In the genomic region with DNA sequence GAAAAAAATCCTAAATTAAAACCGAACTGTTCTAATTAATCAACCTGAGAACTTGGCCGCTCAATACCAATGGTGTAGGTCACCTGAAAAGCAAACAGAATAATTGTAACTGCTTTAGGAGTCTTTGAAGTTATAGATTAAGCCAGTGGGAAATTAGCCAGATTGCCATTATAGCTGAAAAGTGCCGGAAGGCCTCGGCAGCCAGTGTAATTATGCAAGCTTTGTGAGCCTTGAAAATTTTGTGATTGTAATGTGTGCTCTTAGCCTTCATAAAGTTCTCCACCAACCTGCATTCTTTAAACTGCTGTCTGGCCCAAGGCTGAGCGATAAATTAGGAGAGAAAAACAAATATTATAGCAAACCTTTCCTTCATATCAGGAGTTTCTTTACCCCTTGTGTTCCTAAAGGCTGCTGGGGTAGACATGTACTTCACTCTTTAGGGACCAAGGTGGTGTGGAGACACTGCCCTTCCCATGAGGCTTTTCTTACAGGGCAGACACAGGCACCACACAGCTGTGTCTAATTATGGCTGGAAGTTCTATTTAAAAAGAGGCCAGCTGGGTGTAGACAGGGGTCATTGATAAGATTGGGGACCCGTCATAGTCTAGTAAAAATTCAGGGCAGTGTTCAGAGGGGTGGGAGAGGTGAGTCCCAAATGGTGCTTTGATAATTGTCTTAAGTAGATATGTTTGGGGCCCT, we compare ENCODE assay signal across 21 cellular contexts.
DNase-seq lines count a peak whose midpoint lies in the region; ATAC-seq, FAIRE-seq and TF ChIP-seq lines count a peak whose summit lies in the region.
"Had no signal": no experiment of that assay in that cellular context is flagged by ENCODE, and none has a peak within 500 bp of the region (broad histone marks: within the 10 kb centered on the region; RNA-seq: fewer than 3 reads in every experiment).

No MANE protein-coding gene starts in this region.

- H3K4me3 Mint-ChIP-seq in progenitor cell of endocrine pancreas (ENCODE audit: low read depth) (no peak overlapping the region), osteocyte (ENCODE audit: unreplicated experiment) (no peak overlapping the region)

- peaks cover 19% of the 10 kb centered on the region for H3K4me1 Mint-ChIP-seq in progenitor cell of endocrine pancreas (ENCODE audit: low read depth)
- peaks cover 21% of the 10 kb centered on the region for H3K4me1 Mint-ChIP-seq in osteocyte (ENCODE audit: unreplicated experiment)

- TF ChIP-seq CTCF in cardiac muscle cell (IDR thresholded peaks at IDR 0.05; ENCODE audit: low read depth, low read length) (no peak), kidney (IDR thresholded peaks at IDR 0.05; ENCODE audit: borderline replicate concordance, extremely low read depth, insufficient read depth) (no peak), progenitor cell of endocrine pancreas (IDR thresholded peaks at IDR 0.05; ENCODE audit: unreplicated experiment) (no peak), osteocyte (IDR thresholded peaks at IDR 0.05) (no peak)

- intact Hi-C loops in left ventricle myocardium superior (cut with micrococcal nuclease) = no loop called here
- intact Hi-C loops in kidney (cut with DNase I) = no loop called here

- H3K4me1 ChIP-seq in cardiac muscle cell (ENCODE audit: low read depth) (peaks cover 30% of the 10 kb centered on the region), kidney (ENCODE audit: control insufficient read depth in 1 of 2, insufficient read depth in 1 of 2, low read depth in 1 of 2, low read length in 2 of 2) (peaks cover 0 to 2% of the 10 kb centered on the region in 2 donors)
- H3K4me1 ChIP-seq: A549, SJCRH30 had no signal

- H3K9me3 ChIP-seq in cardiac muscle cell (ENCODE audit: low read depth) (no peaks in the 10 kb centered on the region), kidney (ENCODE audit: control insufficient read depth in 1 of 2, low read length in 2 of 2) (no peaks in the 10 kb centered on the region)
- H3K9me3 ChIP-seq: A549, BE2C, SJCRH30 had no signal

- H3K4me3 ChIP-seq in cardiac muscle cell = no peak overlapping the region
- H3K4me3 ChIP-seq in kidney (ENCODE audit: low read length in 2 of 2) = no peak overlapping the region
- H3K4me3 ChIP-seq: A549, SJCRH30 had no signal

- ATAC-seq in left ventricle myocardium superior = no peak
- ATAC-seq: A549, HCT116 had no signal

- peak; percentile 47 for FAIRE-seq in kidney (lab: Jason Lieb, UNC)
- FAIRE-seq: A549, GM19239, H1, HTR-8/SVneo, RCC 7860 had no signal

- no peaks in the 10 kb centered on the region for H3K36me3 ChIP-seq in cardiac muscle cell
- H3K36me3 ChIP-seq in kidney (ENCODE audit: control insufficient read depth in 1 of 2, insufficient read depth in 2 of 2, low read length in 2 of 2) = no peaks in the 10 kb centered on the region
- H3K36me3 ChIP-seq: BE2C, SJCRH30 had no signal

- no peaks in the 10 kb centered on the region for H3K27me3 ChIP-seq in cardiac muscle cell
- H3K27me3 ChIP-seq: BE2C, SJCRH30 had no signal

- DNase-seq in cardiac muscle cell (ENCODE audit: low read depth in 1 of 2, low spot score in 1 of 2) (peak in 1 of 2 donors; percentile 44), left ventricle myocardium superior (no peak), kidney (no peak), progenitor cell of endocrine pancreas (ENCODE audit: low spot score, unreplicated experiment) (no peak), NCI-H524 (lab: John Stamatoyannopoulos, UW) (no peak), osteocyte (ENCODE audit: extremely low spot score, unreplicated experiment) (no peak), T-helper 9 cell (no peak)
- DNase-seq in activated CD4-positive, alpha-beta T cell treated with anti-CD3 and anti-CD28 coated beads for 48 hours = no peak
- DNase-seq: BE2C, KG1, NCI-H1092 treated with DMSO at 0.1 percent for 48 hours, NCI-H187 treated with DMSO at 0.1 percent for 48 hours, NCI-H2107, NCI-H82, SJCRH30 had no signal

- H3K27ac ChIP-seq in cardiac muscle cell = peak overlapping the region; percentile 91
- no peak overlapping the region for H3K27ac ChIP-seq in kidney (ENCODE audit: low read depth in 2 of 2, low read length in 2 of 2)
- H3K27ac ChIP-seq: A549, SJCRH30 had no signal

- peak overlapping the region; percentile 19 for H3K27ac Mint-ChIP-seq in progenitor cell of endocrine pancreas
- H3K27ac Mint-ChIP-seq in osteocyte (ENCODE audit: unreplicated experiment) = no peak overlapping the region

- no peak overlapping the region for H3K9ac ChIP-seq in kidney (ENCODE audit: low read length in 2 of 2)

- H3K36me3 Mint-ChIP-seq in progenitor cell of endocrine pancreas (ENCODE audit: insufficient read depth) = peaks cover 1% of the 10 kb centered on the region
- H3K36me3 Mint-ChIP-seq in osteocyte (ENCODE audit: unreplicated experiment) = no peaks in the 10 kb centered on the region

- H3K9me3 Mint-ChIP-seq in progenitor cell of endocrine pancreas (ENCODE audit: low read depth) = peaks cover 3% of the 10 kb centered on the region
- no peaks in the 10 kb centered on the region for H3K9me3 Mint-ChIP-seq in osteocyte (ENCODE audit: unreplicated experiment)

- H3K27me3 Mint-ChIP-seq in progenitor cell of endocrine pancreas (no peaks in the 10 kb centered on the region), osteocyte (ENCODE audit: unreplicated experiment) (no peaks in the 10 kb centered on the region)
